23 cellular contexts compared by ENCODE assay signal in genomic region chr15:51240066-51240465, GRCh38.
A peak's percentile ranks its signal among the peaks of the same experiment; 100 is the strongest.
DNase-seq lines count a peak whose midpoint lies in the region; ATAC-seq and TF ChIP-seq lines count a peak whose summit lies in the region.
"Had no signal": no experiment of that assay in that cellular context is flagged by ENCODE, and none has a peak within 500 bp of the region (broad histone marks: within the 10 kb centered on the region; RNA-seq: fewer than 3 reads in every experiment).

No MANE protein-coding gene starts in this region.

- H3K27ac ChIP-seq in mesendoderm (ENCODE audit: low read depth, low read length) (no peak overlapping the region), tibial artery (no peak overlapping the region), aorta (ENCODE audit: low read depth in 1 of 2, low read length in 2 of 2) (no peak overlapping the region)
- H3K27ac ChIP-seq: cardiac muscle cell, GM23248, right lobe of liver, SJCRH30, stomach, transverse colon had no signal

- peak; percentile 57 for DNase-seq in GM12865 (ENCODE audit: low read depth)
- DNase-seq in NCI-H82 (lab: John Stamatoyannopoulos, UW): peak; percentile 75
- peak; percentile 62 for DNase-seq in mesendoderm
- no peak for DNase-seq in activated CD4-positive, alpha-beta T cell treated with anti-CD3 and anti-CD28 coated beads for 36 hours
- no peak for DNase-seq in tibial artery
- no peak for DNase-seq in aorta
- DNase-seq: activated CD4-positive, alpha-beta T cell treated with anti-CD3 and anti-CD28 coated beads for 48 hours; anterior cingulate cortex; EL; GM23248; left ventricle myocardium superior; NCI-H1092; NCI-H2029; right lobe of liver; SJCRH30; stomach; transverse colon had no signal

- no peaks in the 10 kb centered on the region for H3K9me3 Mint-ChIP-seq in activated CD4-positive, alpha-beta T cell treated with anti-CD3 and anti-CD28 coated beads for 36 hours (ENCODE audit: low read depth)
- H3K9me3 Mint-ChIP-seq: activated naive CD4-positive, alpha-beta T cell treated with anti-CD3 and anti-CD28 coated beads, Interleukin-2, amount 50 U/mL, for 72 hours; activated T-helper 1 cell treated with anti-CD3 and anti-CD28 coated beads, Interleukin-12 subunit alpha, Interleukin-12 subunit beta, Interleukin-2, Interleukin-4 antibody, amounts not matched to agents 30 ng/mL and 10 ng/mL and 1 ng/mL, durations not matched to agents 14 hours and 24 hours and 36 hours; natural killer cell treated with Interleukin-12 subunit alpha and Interleukin-12 subunit beta and Interleukin-15 and Interleukin-18, amount 100 ng/mL, for 72 hours had no signal

- no peak overlapping the region for H4K8ac ChIP-seq in mesendoderm (ENCODE audit: low read depth, low read length)

- H3K9me3 ChIP-seq in tibial artery (no peaks in the 10 kb centered on the region), aorta (ENCODE audit: control insufficient read depth, low read length) (no peaks in the 10 kb centered on the region)
- H3K9me3 ChIP-seq: right lobe of liver, SJCRH30, stomach, transverse colon had no signal

- H3K79me1 ChIP-seq in mesendoderm (ENCODE audit: low read length): no peaks in the 10 kb centered on the region

- peaks cover 11% of the 10 kb centered on the region for H3K4me1 ChIP-seq in mesendoderm (ENCODE audit: control insufficient read depth, low read depth, low read length)
- no peaks in the 10 kb centered on the region for H3K4me1 ChIP-seq in tibial artery
- no peaks in the 10 kb centered on the region for H3K4me1 ChIP-seq in aorta (ENCODE audit: control insufficient read depth in 1 of 2, insufficient read depth in 2 of 2, low read length in 2 of 2)
- H3K4me1 ChIP-seq: right lobe of liver, SJCRH30, stomach, transverse colon had no signal

- H3K18ac ChIP-seq in mesendoderm (ENCODE audit: low read length): peak overlapping the region; percentile 64

- H3K27me3 ChIP-seq in mesendoderm (ENCODE audit: insufficient read depth, low read length, poor library complexity) (no peaks in the 10 kb centered on the region), tibial artery (no peaks in the 10 kb centered on the region), aorta (ENCODE audit: control insufficient read depth in 1 of 2, insufficient read depth in 2 of 2, low read length in 1 of 2) (peaks cover 0 to 2% of the 10 kb centered on the region in 2 donors)
- H3K27me3 ChIP-seq: cardiac muscle cell, right lobe of liver, SJCRH30 had no signal

- no peak overlapping the region for H2BK15ac ChIP-seq in mesendoderm (replicated peaks; ENCODE audit: low read depth)

- H2AK5ac ChIP-seq in mesendoderm (ENCODE audit: low read length): no peak overlapping the region

- no peaks in the 10 kb centered on the region for H3K36me3 Mint-ChIP-seq in activated CD4-positive, alpha-beta T cell treated with anti-CD3 and anti-CD28 coated beads for 36 hours (ENCODE audit: low read depth)
- H3K36me3 Mint-ChIP-seq: activated naive CD4-positive, alpha-beta T cell treated with anti-CD3 and anti-CD28 coated beads, Interleukin-2, amount 50 U/mL, for 72 hours; natural killer cell treated with Interleukin-12 subunit alpha and Interleukin-12 subunit beta and Interleukin-15 and Interleukin-18, amount 100 ng/mL, for 72 hours had no signal

- WGBS in mesendoderm (ENCODE audit: extremely low coverage, insufficient coverage, low lambda C conversion rate): no CpG with 5 or more reads among the region's 4 CpGs
- 45 to 50% methylated on average over 4 of the region's 4 CpGs for whole genome bisulfite sequencing in aorta, 2 donors

- no peak overlapping the region for H3K23ac ChIP-seq in mesendoderm (ENCODE audit: low read length)

- ATAC-seq in HG02610 (IDR thresholded peaks at IDR 0.05; ENCODE audit: unreplicated experiment): peak; percentile 58
- no peak for ATAC-seq in HG02973 (IDR thresholded peaks at IDR 0.05; ENCODE audit: unreplicated experiment)
- ATAC-seq in activated CD4-positive, alpha-beta T cell treated with anti-CD3 and anti-CD28 coated beads for 36 hours: no peak
- ATAC-seq in aorta (ENCODE audit: low FRiP score): no peak
- ATAC-seq: left ventricle myocardium superior; natural killer cell treated with Interleukin-12 subunit alpha and Interleukin-12 subunit beta and Interleukin-15 and Interleukin-18, amount 100 ng/mL, for 72 hours; right lobe of liver had no signal

- intact Hi-C loops in activated CD4-positive, alpha-beta T cell treated with anti-CD3 and anti-CD28 coated beads for 36 hours (cut with DNase I, micrococcal nuclease): loop anchor here in 1 of 2 experiments (5.0 kb wide), 1 partner anchor 497 kb away; the partner anchor contains the start of gene LYSMD2
- intact Hi-C loops in tibial artery (cut with DNase I; ENCODE audit: low total_unique reads): no loop called here
- intact Hi-C loops in aorta (cut with DNase I): no loop called here

- no peak overlapping the region for H2BK5ac ChIP-seq in mesendoderm (ENCODE audit: low read length)

- H2BK120ac ChIP-seq in mesendoderm (ENCODE audit: low read depth, low read length): no peak overlapping the region

- no peak overlapping the region for H3K4ac ChIP-seq in mesendoderm (ENCODE audit: low read depth, low read length)

- H3K56ac ChIP-seq in mesendoderm (ENCODE audit: low read length): no peak overlapping the region

- no peaks in the 10 kb centered on the region for H3K79me2 ChIP-seq in mesendoderm (ENCODE audit: control insufficient read depth, insufficient read depth, low read length)

- no peak overlapping the region for H4K5ac ChIP-seq in mesendoderm (ENCODE audit: low read length)

- no peaks in the 10 kb centered on the region for H3K36me3 ChIP-seq in mesendoderm (ENCODE audit: control insufficient read depth, insufficient read depth, low read length)
- H3K36me3 ChIP-seq in tibial artery: no peaks in the 10 kb centered on the region
- no peaks in the 10 kb centered on the region for H3K36me3 ChIP-seq in aorta (ENCODE audit: control insufficient read depth in 1 of 2, insufficient read depth in 2 of 2, low read length in 1 of 2)
- H3K36me3 ChIP-seq: cardiac muscle cell, right lobe of liver, SJCRH30, stomach, transverse colon had no signal

- H3K27ac Mint-ChIP-seq in activated CD4-positive, alpha-beta T cell treated with anti-CD3 and anti-CD28 coated beads for 36 hours: no peak overlapping the region
- H3K27ac Mint-ChIP-seq: activated naive CD4-positive, alpha-beta T cell treated with anti-CD3 and anti-CD28 coated beads, Interleukin-2, amount 50 U/mL, for 72 hours; activated T-helper 1 cell treated with anti-CD3 and anti-CD28 coated beads, Interleukin-12 subunit alpha, Interleukin-12 subunit beta, Interleukin-2, Interleukin-4 antibody, amounts not matched to agents 30 ng/mL and 10 ng/mL and 1 ng/mL, durations not matched to agents 14 hours and 24 hours and 36 hours; natural killer cell treated with Interleukin-12 subunit alpha and Interleukin-12 subunit beta and Interleukin-15 and Interleukin-18, amount 100 ng/mL, for 72 hours had no signal

- no peak overlapping the region for H3K4me2 ChIP-seq in mesendoderm (ENCODE audit: low read length)

- H3K4me3 Mint-ChIP-seq in activated CD4-positive, alpha-beta T cell treated with anti-CD3 and anti-CD28 coated beads for 36 hours: no peak overlapping the region
- H3K4me3 Mint-ChIP-seq: activated T-helper 1 cell treated with anti-CD3 and anti-CD28 coated beads, Interleukin-12 subunit alpha, Interleukin-12 subunit beta, Interleukin-2, Interleukin-4 antibody, amounts not matched to agents 30 ng/mL and 10 ng/mL and 1 ng/mL, durations not matched to agents 14 hours and 24 hours and 36 hours; natural killer cell treated with Interleukin-12 subunit alpha and Interleukin-12 subunit beta and Interleukin-15 and Interleukin-18, amount 100 ng/mL, for 72 hours had no signal

- POLR2A ChIA-PET in activated CD4-positive, alpha-beta T cell treated with anti-CD3 and anti-CD28 coated beads for 36 hours (lab: Charles Lee): interaction anchor here (0.6 kb wide), 1 partner anchor 742 kb away, joined by 3 read pairs; no protein-coding TSS in a partner anchor

- peaks cover 25% of the 10 kb centered on the region for H3K27me3 Mint-ChIP-seq in activated CD4-positive, alpha-beta T cell treated with anti-CD3 and anti-CD28 coated beads for 36 hours

- no peak overlapping the region for H3K9ac ChIP-seq in mesendoderm (ENCODE audit: low read length)
- H3K9ac ChIP-seq: GM23248 had no signal

- H3K4me1 Mint-ChIP-seq in activated CD4-positive, alpha-beta T cell treated with anti-CD3 and anti-CD28 coated beads for 36 hours: peaks cover 13% of the 10 kb centered on the region

- CTCF ChIA-PET in activated CD4-positive, alpha-beta T cell treated with anti-CD3 and anti-CD28 coated beads for 36 hours (lab: Charles Lee): interaction anchor here (1.5 kb wide), 1 partner anchor 12 kb away, joined by 3 read pairs; no protein-coding TSS in a partner anchor

- TF ChIP-seq CTCF in GM12865 (IDR thresholded peaks at IDR 0.05; ENCODE audit: insufficient read depth, low read depth, low read length, missing control alignments) (no peak), tibial artery (IDR thresholded peaks at IDR 0.05) (no peak)

- no peak overlapping the region for H3K4me3 ChIP-seq in GM12865 (ENCODE audit: low read depth, low read length)
- no peak overlapping the region for H3K4me3 ChIP-seq in mesendoderm (ENCODE audit: low read length)
- H3K4me3 ChIP-seq in tibial artery: no peak overlapping the region
- H3K4me3 ChIP-seq in aorta (ENCODE audit: low read length in 2 of 2): no peak overlapping the region
- H3K4me3 ChIP-seq: cardiac muscle cell, GM23248, right lobe of liver, SJCRH30, stomach, transverse colon had no signal

Comparison
In these comparisons a context has a peak if more than half of its experiments do, and no peak if none do; other contexts are left out.
1. DNase-seq: peak in GM12865 (single experiment), NCI-H82 (single experiment) and mesendoderm (single experiment); none in activated CD4-positive, alpha-beta T cell treated with anti-CD3 and anti-CD28 coated beads for 36 hours (single experiment), tibial artery (0 of 2) and aorta (0 of 2).